ENCODE assay signal across 8 cellular contexts in the genomic region with DNA sequence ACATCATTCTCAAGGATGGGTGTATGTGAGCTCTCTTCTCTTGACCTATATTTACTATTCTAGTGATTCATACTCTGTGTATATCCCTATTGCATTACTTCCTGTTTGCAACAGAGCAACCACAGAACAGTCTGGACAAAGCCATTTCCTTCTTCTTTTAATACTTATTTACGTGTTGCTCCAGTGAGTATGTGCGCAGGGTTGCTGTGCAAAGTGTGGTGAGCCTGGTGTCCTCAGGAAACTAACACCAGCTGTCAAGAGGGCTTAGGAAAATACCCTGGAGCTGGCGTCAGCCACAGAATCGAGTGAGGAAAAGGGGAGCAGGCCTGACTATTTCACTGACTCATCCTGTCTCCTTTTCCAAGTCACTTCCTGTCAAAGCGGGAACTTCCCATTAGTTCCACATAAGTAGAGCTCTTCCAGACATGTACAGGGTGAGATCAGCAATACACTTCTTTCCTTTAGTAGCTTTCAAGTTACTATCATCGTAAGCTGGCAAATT.
A peak's percentile ranks its signal among the peaks of the same experiment; 100 is the strongest.
DNase-seq lines count a peak whose midpoint lies in the region; ATAC-seq and TF ChIP-seq lines count a peak whose summit lies in the region.

No MANE protein-coding gene starts in this region.

- no peak overlapping the region for H3K27ac Mint-ChIP-seq in stimulated activated naive CD8-positive, alpha-beta T cell treated with anti-CD3 and anti-CD28 coated beads, Interleukin-15, amount 100 ng/mL, for 72 hours
- no peak overlapping the region for H3K27ac Mint-ChIP-seq in activated CD4-positive, alpha-beta T cell treated with anti-CD3 and anti-CD28 coated beads, Interleukin-2, amount 10 ng/mL, durations not matched to agents 7 days and 5 days

- H3K27me3 ChIP-seq in HL-60 (ENCODE audit: insufficient read depth, poor library complexity, severe bottlenecking) = peaks cover 2% of the 10 kb centered on the region

- no peaks in the 10 kb centered on the region for H3K36me3 Mint-ChIP-seq in activated CD4-positive, alpha-beta T cell treated with anti-CD3 and anti-CD28 coated beads, Interleukin-2, amount 10 ng/mL, durations not matched to agents 7 days and 5 days (ENCODE audit: low read depth)

- POLR2A ChIA-PET in activated CD4-positive, alpha-beta T cell treated with anti-CD3 and anti-CD28 coated beads, Interleukin-2, amount 10 ng/mL, durations not matched to agents 7 days and 5 days (lab: Charles Lee) = no interaction called here

- peaks cover 6% of the 10 kb centered on the region for H3K4me1 Mint-ChIP-seq in stimulated activated naive CD8-positive, alpha-beta T cell treated with anti-CD3 and anti-CD28 coated beads, Interleukin-15, amount 100 ng/mL, for 72 hours
- peaks cover 7% of the 10 kb centered on the region for H3K4me1 Mint-ChIP-seq in activated CD4-positive, alpha-beta T cell treated with anti-CD3 and anti-CD28 coated beads, Interleukin-2, amount 10 ng/mL, durations not matched to agents 7 days and 5 days

- H3K9me3 Mint-ChIP-seq in stimulated activated naive CD8-positive, alpha-beta T cell treated with anti-CD3 and anti-CD28 coated beads, Interleukin-15, amount 100 ng/mL, for 72 hours = no peaks in the 10 kb centered on the region
- no peaks in the 10 kb centered on the region for H3K9me3 Mint-ChIP-seq in activated CD4-positive, alpha-beta T cell treated with anti-CD3 and anti-CD28 coated beads, Interleukin-2, amount 10 ng/mL, durations not matched to agents 7 days and 5 days

- no peak overlapping the region for H3K4me3 Mint-ChIP-seq in stimulated activated naive CD8-positive, alpha-beta T cell treated with anti-CD3 and anti-CD28 coated beads, Interleukin-15, amount 100 ng/mL, for 72 hours
- no peak overlapping the region for H3K4me3 Mint-ChIP-seq in activated CD4-positive, alpha-beta T cell treated with anti-CD3 and anti-CD28 coated beads, Interleukin-2, amount 10 ng/mL, durations not matched to agents 7 days and 5 days

- peak; percentile 63 for ATAC-seq in stimulated activated naive CD8-positive, alpha-beta T cell treated with anti-CD3 and anti-CD28 coated beads, Interleukin-15, amount 100 ng/mL, for 72 hours
- ATAC-seq in HG03025 (IDR thresholded peaks at IDR 0.05; ENCODE audit: low FRiP score, unreplicated experiment) = no peak

- CTCF ChIA-PET in activated CD4-positive, alpha-beta T cell treated with anti-CD3 and anti-CD28 coated beads, Interleukin-2, amount 10 ng/mL, durations not matched to agents 7 days and 5 days (lab: Charles Lee) = interaction anchor here (0.6 kb wide), 1 partner anchor 159 kb away, joined by 3 read pairs; no protein-coding TSS in a partner anchor

- TF ChIP-seq CTCF in HL-60 (IDR thresholded peaks at IDR 0.05; ENCODE audit: insufficient read depth, low read length) = no peak

- H3K4me3 ChIP-seq in HL-60 (replicated peaks; ENCODE audit: insufficient read depth, low read length) = no peak overlapping the region

- DNase-seq in 8988T = peak; percentile 46
- peak; percentile 86 to 89 for DNase-seq in HL-60 (ENCODE audit: low read depth in 1 of 2, low spot score in 1 of 2)
- peak; percentile 100 for DNase-seq in amniotic epithelial cell (ENCODE audit: low read depth)
- peak; percentile 6 to 13 for DNase-seq in hippocampal formation (lab: John Stamatoyannopoulos, UW)
- DNase-seq in stimulated activated naive CD8-positive, alpha-beta T cell treated with anti-CD3 and anti-CD28 coated beads, Interleukin-15, amount 100 ng/mL, for 72 hours = no peak
- DNase-seq in NCI-H2227 (lab: John Stamatoyannopoulos, UW; ENCODE audit: unreplicated experiment) = no peak
- DNase-seq in activated CD4-positive, alpha-beta T cell treated with anti-CD3 and anti-CD28 coated beads, Interleukin-2, amount 10 ng/mL, durations not matched to agents 7 days and 5 days = no peak

- H3K27ac ChIP-seq in HL-60 (replicated peaks) = peak overlapping the region; percentile 30

- H3K27me3 Mint-ChIP-seq in stimulated activated naive CD8-positive, alpha-beta T cell treated with anti-CD3 and anti-CD28 coated beads, Interleukin-15, amount 100 ng/mL, for 72 hours = no peaks in the 10 kb centered on the region
- H3K27me3 Mint-ChIP-seq in activated CD4-positive, alpha-beta T cell treated with anti-CD3 and anti-CD28 coated beads, Interleukin-2, amount 10 ng/mL, durations not matched to agents 7 days and 5 days = no peaks in the 10 kb centered on the region

Comparison
In these comparisons a context has a peak if more than half of its experiments do, and no peak if none do; other contexts are left out.
1. DNase-seq: peak in 8988T (single experiment), HL-60 (2 of 2), amniotic epithelial cell (single experiment) and hippocampal formation (2 of 2); none in stimulated activated naive CD8-positive, alpha-beta T cell treated with anti-CD3 and anti-CD28 coated beads, Interleukin-15, amount 100 ng/mL, for 72 hours (0 of 2), NCI-H2227 (single experiment) and activated CD4-positive, alpha-beta T cell treated with anti-CD3 and anti-CD28 coated beads, Interleukin-2, amount 10 ng/mL, durations not matched to agents 7 days and 5 days (single experiment).